Comparison of ENCODE assay signal across 14 cellular contexts in genomic region chr12:93403988-93404803, GRCh38. TPM values are rescaled to one million over a fixed set of nuclear protein-coding genes. Genes with fewer than 3 reads are reported as not detected.
DNase-seq lines count a peak whose midpoint lies in the region; ATAC-seq and TF ChIP-seq lines count a peak whose summit lies in the region.
"Had no signal": no experiment of that assay in that cellular context is flagged by ENCODE, and none has a peak within 500 bp of the region (broad histone marks: within the 10 kb centered on the region; RNA-seq: fewer than 3 reads in every experiment).

No MANE protein-coding gene starts in this region.

- no peak for TF ChIP-seq EP300 in stomach (IDR thresholded peaks at IDR 0.05)

- peaks cover 0 to 16% (median 11%) of the 10 kb centered on the region in 4 donors for H3K36me3 ChIP-seq in stomach
- H3K36me3 ChIP-seq in breast epithelium, result no peaks in the 10 kb centered on the region

- H3K27me3 ChIP-seq in stomach (no peaks in the 10 kb centered on the region), breast epithelium (no peaks in the 10 kb centered on the region)
- H3K27me3 ChIP-seq: foreskin keratinocyte had no signal

- TF ChIP-seq POLR2A in stomach (IDR thresholded peaks at IDR 0.05) (no peak), breast epithelium (IDR thresholded peaks at IDR 0.05) (no peak), GM18505 (IDR thresholded peaks at IDR 0.05; ENCODE audit: borderline replicate concordance, extremely low read depth, insufficient read depth, insufficient read length) (no peak)

- no peaks in the 10 kb centered on the region for H3K27me3 Mint-ChIP-seq in activated CD8-positive, alpha-beta T cell treated with anti-CD3 and anti-CD28 coated beads for 36 hours
- H3K27me3 Mint-ChIP-seq in activated CD8-positive, alpha-beta T cell treated with anti-CD3 and anti-CD28 coated beads, Interleukin-2, amount 10 ng/mL, durations not matched to agents 7 days and 5 days (ENCODE audit: low read depth), result no peaks in the 10 kb centered on the region
- no peaks in the 10 kb centered on the region for H3K27me3 Mint-ChIP-seq in T-helper 17 cell
- H3K27me3 Mint-ChIP-seq: activated T-helper 17 cell treated with anti-CD3 and anti-CD28 coated beads, Interleukin-2, amount 50 U/mL, for 72 hours had no signal

- H3K4me1 Mint-ChIP-seq in activated CD8-positive, alpha-beta T cell treated with anti-CD3 and anti-CD28 coated beads for 36 hours (ENCODE audit: low read depth), result peaks cover 22% of the 10 kb centered on the region
- peaks cover 6% of the 10 kb centered on the region for H3K4me1 Mint-ChIP-seq in activated CD8-positive, alpha-beta T cell treated with anti-CD3 and anti-CD28 coated beads, Interleukin-2, amount 10 ng/mL, durations not matched to agents 7 days and 5 days (ENCODE audit: low read depth)
- peaks cover 2% of the 10 kb centered on the region for H3K4me1 Mint-ChIP-seq in T-helper 17 cell

- H3K27ac ChIP-seq in stomach (peak overlapping the region in 3 of 5 donors; percentile 0 to 38 (median 1)), breast epithelium (peak overlapping the region in 1 of 2 donors; percentile 35)
- H3K27ac ChIP-seq: foreskin keratinocyte had no signal

- intact Hi-C loops in activated CD8-positive, alpha-beta T cell treated with anti-CD3 and anti-CD28 coated beads for 36 hours (cut with micrococcal nuclease), result no loop called here
- intact Hi-C loops in left ventricle myocardium superior (cut with micrococcal nuclease) (no loop called here), stomach (cut with DNase I; ENCODE audit: low total_unique reads) (no loop called here), breast epithelium (cut with DNase I; ENCODE audit: low total_unique reads) (no loop called here)

- no peak for ATAC-seq in activated CD8-positive, alpha-beta T cell treated with anti-CD3 and anti-CD28 coated beads for 36 hours
- no peak for ATAC-seq in activated CD8-positive, alpha-beta T cell treated with anti-CD3 and anti-CD28 coated beads, Interleukin-2, amount 10 ng/mL, durations not matched to agents 7 days and 5 days
- ATAC-seq in T-helper 17 cell (no peak), left ventricle myocardium superior (peak; percentile 17), GM18505 (IDR thresholded peaks at IDR 0.05; ENCODE audit: unreplicated experiment) (no peak)
- ATAC-seq: activated T-helper 17 cell treated with anti-CD3 and anti-CD28 coated beads, Interleukin-2, amount 50 U/mL, for 72 hours; foreskin keratinocyte had no signal

- 40 to 67% (median 48%) methylated on average over 7 of the region's 7 CpGs for WGBS in stomach, 5 donors

- H3K27ac Mint-ChIP-seq in activated CD8-positive, alpha-beta T cell treated with anti-CD3 and anti-CD28 coated beads for 36 hours, result peak overlapping the region; percentile 57
- no peak overlapping the region for H3K27ac Mint-ChIP-seq in activated CD8-positive, alpha-beta T cell treated with anti-CD3 and anti-CD28 coated beads, Interleukin-2, amount 10 ng/mL, durations not matched to agents 7 days and 5 days
- H3K27ac Mint-ChIP-seq in T-helper 17 cell, result peak overlapping the region; percentile 34
- H3K27ac Mint-ChIP-seq: activated T-helper 17 cell treated with anti-CD3 and anti-CD28 coated beads, Interleukin-2, amount 50 U/mL, for 72 hours had no signal

- H3K9me3 Mint-ChIP-seq in activated CD8-positive, alpha-beta T cell treated with anti-CD3 and anti-CD28 coated beads for 36 hours, result no peaks in the 10 kb centered on the region
- no peaks in the 10 kb centered on the region for H3K9me3 Mint-ChIP-seq in activated CD8-positive, alpha-beta T cell treated with anti-CD3 and anti-CD28 coated beads, Interleukin-2, amount 10 ng/mL, durations not matched to agents 7 days and 5 days (ENCODE audit: insufficient read depth)
- H3K9me3 Mint-ChIP-seq: activated T-helper 17 cell treated with anti-CD3 and anti-CD28 coated beads, Interleukin-2, amount 50 U/mL, for 72 hours had no signal

- H3K36me3 Mint-ChIP-seq in activated CD8-positive, alpha-beta T cell treated with anti-CD3 and anti-CD28 coated beads for 36 hours (ENCODE audit: low read depth), result peaks cover 39% of the 10 kb centered on the region
- H3K36me3 Mint-ChIP-seq in activated CD8-positive, alpha-beta T cell treated with anti-CD3 and anti-CD28 coated beads, Interleukin-2, amount 10 ng/mL, durations not matched to agents 7 days and 5 days (ENCODE audit: low read depth), result peaks cover 53% of the 10 kb centered on the region
- no peaks in the 10 kb centered on the region for H3K36me3 Mint-ChIP-seq in T-helper 17 cell (ENCODE audit: low read depth)

- H3K4me1 ChIP-seq in stomach, result peaks cover 0 to 23% (median 11%) of the 10 kb centered on the region in 4 donors
- H3K4me1 ChIP-seq in breast epithelium, result no peaks in the 10 kb centered on the region
- H3K4me1 ChIP-seq: foreskin keratinocyte had no signal

- no peak for DNase-seq in activated CD8-positive, alpha-beta T cell treated with anti-CD3 and anti-CD28 coated beads for 36 hours
- DNase-seq in activated CD8-positive, alpha-beta T cell treated with anti-CD3 and anti-CD28 coated beads, Interleukin-2, amount 10 ng/mL, durations not matched to agents 7 days and 5 days, result no peak
- no peak for DNase-seq in T-helper 17 cell
- DNase-seq in left ventricle myocardium superior, result no peak
- no peak for DNase-seq in stomach
- no peak for DNase-seq in HCEC 1CT
- DNase-seq in breast epithelium (ENCODE audit: low spot score in 2 of 2), result no peak
- DNase-seq: activated CD4-positive, CD25-positive, alpha-beta regulatory T cell; foreskin keratinocyte; left cardiac atrium; NCI-H1694 treated with DMSO at 0.1 percent for 48 hours; stimulated activated CD4-positive, alpha-beta T cell treated with anti-CD3 and anti-CD28 coated beads, Interleukin-2, amount 100 ng/mL, for 48 hours had no signal

- H3K9me3 ChIP-seq in T-helper 17 cell (ENCODE audit: control insufficient read depth, low read length, poor library complexity, severe bottlenecking) (no peaks in the 10 kb centered on the region), stomach (no peaks in the 10 kb centered on the region), breast epithelium (no peaks in the 10 kb centered on the region)

- TF ChIP-seq CTCF in activated CD8-positive, alpha-beta T cell treated with anti-CD3 and anti-CD28 coated beads for 36 hours (IDR thresholded peaks at IDR 0.05), result no peak
- TF ChIP-seq CTCF in stomach (IDR thresholded peaks at IDR 0.05) (no peak), breast epithelium (IDR thresholded peaks at IDR 0.05) (no peak)

- POLR2A ChIA-PET in activated CD8-positive, alpha-beta T cell treated with anti-CD3 and anti-CD28 coated beads for 36 hours (lab: Charles Lee), result interaction anchor here (1.8 kb wide), 1 partner anchor 11 kb away, joined by 5 read pairs; no protein-coding TSS in a partner anchor
- POLR2A ChIA-PET in activated CD8-positive, alpha-beta T cell treated with anti-CD3 and anti-CD28 coated beads, Interleukin-2, amount 10 ng/mL, durations not matched to agents 7 days and 5 days (lab: Charles Lee), result interaction anchor here (0.6 kb wide), 1 partner anchor 654 kb away, joined by 3 read pairs; no protein-coding TSS in a partner anchor

- H3K4me3 Mint-ChIP-seq in activated CD8-positive, alpha-beta T cell treated with anti-CD3 and anti-CD28 coated beads for 36 hours, result no peak overlapping the region
- H3K4me3 Mint-ChIP-seq in activated CD8-positive, alpha-beta T cell treated with anti-CD3 and anti-CD28 coated beads, Interleukin-2, amount 10 ng/mL, durations not matched to agents 7 days and 5 days, result no peak overlapping the region
- H3K4me3 Mint-ChIP-seq in T-helper 17 cell, result no peak overlapping the region
- H3K4me3 Mint-ChIP-seq: activated T-helper 17 cell treated with anti-CD3 and anti-CD28 coated beads, Interleukin-2, amount 50 U/mL, for 72 hours had no signal

- no peak overlapping the region for H3K4me3 ChIP-seq in stomach
- no peak overlapping the region for H3K4me3 ChIP-seq in breast epithelium

- CTCF ChIA-PET in activated CD8-positive, alpha-beta T cell treated with anti-CD3 and anti-CD28 coated beads for 36 hours (lab: Charles Lee), result interaction anchor here (0.7 to 4.2 kb wide), 5 partner anchors 12 to 417 kb away, joined by 3 to 23 read pairs (median 5); no protein-coding TSS in a partner anchor
- CTCF ChIA-PET in activated CD8-positive, alpha-beta T cell treated with anti-CD3 and anti-CD28 coated beads, Interleukin-2, amount 10 ng/mL, durations not matched to agents 7 days and 5 days (lab: Charles Lee), result interaction anchor here (0.8 to 4.0 kb wide), 5 partner anchors 8 to 698 kb away, joined by 3 to 31 read pairs (median 9); no protein-coding TSS in a partner anchor

RNA-seq across cellular contexts. Expression of gene NUDT4, which starts 26.5 kb away (rescaled TPM):
- total RNA-seq in activated CD8-positive, alpha-beta T cell treated with anti-CD3 and anti-CD28 coated beads for 36 hours, result 10 to 100 TPM; 54.9 to 61.9 TPM
- total RNA-seq in activated CD8-positive, alpha-beta T cell treated with anti-CD3 and anti-CD28 coated beads, Interleukin-2, amount 10 ng/mL, durations not matched to agents 7 days and 5 days, result 10 to 100 TPM; 56.3 to 61.0 TPM
- total RNA-seq in T-helper 17 cell, result 10 to 100 TPM; 60.4 to 78.8 TPM
- total RNA-seq in left ventricle myocardium superior, result 410 TPM
- 10 to 100 TPM; 19.8 to 77.7 (median 38.8) TPM for total RNA-seq in stomach
- polyA plus RNA-seq in stomach, result 10 to 100 TPM; 17.5 to 28.0 (median 23.5) TPM
- 10 to 100 TPM; 51.1 to 94.3 (median 72.4) TPM for total RNA-seq in breast epithelium

RNA-seq across cellular contexts. Expression of gene UBE2N, which starts 37.6 kb away (rescaled TPM):
- total RNA-seq in activated CD8-positive, alpha-beta T cell treated with anti-CD3 and anti-CD28 coated beads for 36 hours, result 100 to 1,000 TPM; 186 to 192 TPM
- 100 to 1,000 TPM; 183 to 194 TPM for total RNA-seq in activated CD8-positive, alpha-beta T cell treated with anti-CD3 and anti-CD28 coated beads, Interleukin-2, amount 10 ng/mL, durations not matched to agents 7 days and 5 days
- 10 to 100 TPM; 94.1 to 99.6 TPM for total RNA-seq in T-helper 17 cell
- 84.5 TPM for total RNA-seq in left ventricle myocardium superior
- 10 to 100 TPM in 4 of 5 donors, 1 to 10 TPM in 1; 6.1 to 47.4 (median 17.9) TPM for total RNA-seq in stomach
- 10 to 100 TPM; 38.8 to 65.7 (median 63.7) TPM for polyA plus RNA-seq in stomach
- total RNA-seq in breast epithelium, result 10 to 100 TPM; 23.0 to 47.7 (median 43.3) TPM
